Comparison of ENCODE assay signal across 9 cellular contexts in genomic region chr16:10729649-10730048, GRCh38.
DNase-seq lines count a peak whose midpoint lies in the region; TF ChIP-seq lines count a peak whose summit lies in the region.
"Had no signal": no experiment of that assay in that cellular context is flagged by ENCODE, and none has a peak within 500 bp of the region (broad histone marks: within the 10 kb centered on the region; RNA-seq: fewer than 3 reads in every experiment).

No MANE protein-coding gene starts in this region.

- H3K27ac Mint-ChIP-seq in nephron progenitor cell: peak overlapping the region; percentile 62

- TF ChIP-seq CTCF in cardiac fibroblast (IDR thresholded peaks at IDR 0.05; ENCODE audit: low read depth, low read length) (no peak), nephron progenitor cell (IDR thresholded peaks at IDR 0.05) (no peak)

- H3K4me3 ChIP-seq in cardiac fibroblast (replicated peaks in 1 of 2; ENCODE audit: low read depth in 2 of 2, low read length in 2 of 2): no peak overlapping the region

- DNase-seq in DMS153 (lab: John Stamatoyannopoulos, UW) (peak; percentile 62), NCI-H2107 (lab: John Stamatoyannopoulos, UW) (peak; percentile 13), cardiac fibroblast (ENCODE audit: low read depth in 2 of 2) (peak; percentile 21 to 36), nephron progenitor cell (no peak), NCI-H2227 (lab: John Stamatoyannopoulos, UW; ENCODE audit: unreplicated experiment) (no peak), medulla oblongata (ENCODE audit: extremely low spot score) (no peak), SW 1271 (lab: John Stamatoyannopoulos, UW) (no peak)
- no peak for DNase-seq in activated naive CD4-positive, alpha-beta T cell treated with Interleukin-2 at 50 U/mL for 16 hours
- DNase-seq: Kasumi-1 had no signal

- peaks cover 2% of the 10 kb centered on the region for H3K27me3 Mint-ChIP-seq in nephron progenitor cell (ENCODE audit: low read depth, poor library complexity)

- no peak overlapping the region for H3K4me3 Mint-ChIP-seq in nephron progenitor cell

- H3K9me3 Mint-ChIP-seq in nephron progenitor cell: peaks cover 5% of the 10 kb centered on the region

- peaks cover 5% of the 10 kb centered on the region for H3K36me3 Mint-ChIP-seq in nephron progenitor cell (ENCODE audit: low read depth)

- H3K4me1 Mint-ChIP-seq in nephron progenitor cell: no peaks in the 10 kb centered on the region

Comparison
In these comparisons a context has a peak if more than half of its experiments do, and no peak if none do; other contexts are left out.
1. DNase-seq: peak in DMS153 (single experiment), NCI-H2107 (single experiment) and cardiac fibroblast (2 of 2); none in nephron progenitor cell (single experiment), NCI-H2227 (single experiment), activated naive CD4-positive, alpha-beta T cell treated with Interleukin-2 at 50 U/mL for 16 hours (single experiment), medulla oblongata (single experiment) and SW 1271 (0 of 2).